28 cellular contexts compared by ENCODE assay signal in genomic region chr21:15669247-15669646, GRCh38.
DNase-seq lines count a peak whose midpoint lies in the region; ATAC-seq, FAIRE-seq and TF ChIP-seq lines count a peak whose summit lies in the region.
"Had no signal": no experiment of that assay in that cellular context is flagged by ENCODE, and none has a peak within 500 bp of the region (broad histone marks: within the 10 kb centered on the region; RNA-seq: fewer than 3 reads in every experiment).

No MANE protein-coding gene starts in this region.

- no peak overlapping the region for H2AFZ ChIP-seq in astrocyte (ENCODE audit: low read depth, low read length)

- no peaks in the 10 kb centered on the region for H3K79me2 ChIP-seq in astrocyte (ENCODE audit: insufficient read depth, low read length)

- FAIRE-seq in A549 (lab: Jason Lieb, UNC) (no peak), astrocyte (lab: Jason Lieb, UNC) (no peak)
- FAIRE-seq: A204.1, bronchial epithelial cell, D721Med, frontal cortex, GM18507, kidney had no signal

- H3K4me1 Mint-ChIP-seq in astrocyte (ENCODE audit: low read depth, unreplicated experiment), result no peaks in the 10 kb centered on the region
- H3K4me1 Mint-ChIP-seq: activated B cell treated with CpG ODN at 0.5 μM for 24 hours; activated CD4-positive, alpha-beta memory T cell treated with anti-CD3 and anti-CD28 coated beads, Interleukin-2, amount 10 ng/mL, durations not matched to agents 7 days and 5 days; CD14-positive monocyte had no signal

- intact Hi-C loops in stomach (cut with DNase I; ENCODE audit: low total_unique reads), result no loop called here
- intact Hi-C loops in vagina (cut with DNase I), result no loop called here
- intact Hi-C loops in testis (cut with DNase I; ENCODE audit: low total_unique reads), result no loop called here

- TF ChIP-seq EP300 in A549 (IDR thresholded peaks at IDR 0.05) (no peak), stomach (IDR thresholded peaks at IDR 0.05) (no peak)

- peaks cover 30% of the 10 kb centered on the region for H3K4me1 ChIP-seq in A549
- no peaks in the 10 kb centered on the region for H3K4me1 ChIP-seq in astrocyte (ENCODE audit: insufficient read depth, low read length)
- no peaks in the 10 kb centered on the region for H3K4me1 ChIP-seq in stomach
- H3K4me1 ChIP-seq in vagina, result no peaks in the 10 kb centered on the region
- no peaks in the 10 kb centered on the region for H3K4me1 ChIP-seq in testis
- H3K4me1 ChIP-seq: adrenal gland had no signal

- H3K27ac ChIP-seq in A549 (no peak overlapping the region), astrocyte (ENCODE audit: low read depth, low read length) (no peak overlapping the region), stomach (no peak overlapping the region), vagina (no peak overlapping the region), testis (no peak overlapping the region)
- H3K27ac ChIP-seq: adrenal gland, KMS-11 had no signal

- H3K36me3 ChIP-seq in astrocyte (ENCODE audit: insufficient read depth, low read length) (no peaks in the 10 kb centered on the region), stomach (no peaks in the 10 kb centered on the region), vagina (no peaks in the 10 kb centered on the region), testis (ENCODE audit: low read depth, missing control alignments) (no peaks in the 10 kb centered on the region)
- H3K36me3 ChIP-seq: adrenal gland had no signal

- no peaks in the 10 kb centered on the region for H3K36me3 Mint-ChIP-seq in astrocyte (ENCODE audit: low read depth, unreplicated experiment)
- H3K36me3 Mint-ChIP-seq: CD14-positive monocyte had no signal

- H3K27ac Mint-ChIP-seq in astrocyte (ENCODE audit: unreplicated experiment), result no peak overlapping the region
- H3K27ac Mint-ChIP-seq: activated B cell treated with CpG ODN at 0.5 μM for 24 hours; activated CD4-positive, alpha-beta memory T cell treated with anti-CD3 and anti-CD28 coated beads, Interleukin-2, amount 10 ng/mL, durations not matched to agents 7 days and 5 days; CD14-positive monocyte; stimulated activated naive CD8-positive, alpha-beta T cell treated with anti-CD3 and anti-CD28 coated beads, Interleukin-15, Interleukin-2, amounts not matched to agents 100 ng/mL and 50 ng/mL, for 24 hours had no signal

- TF ChIP-seq POLR2A in A549 (IDR thresholded peaks at IDR 0.05; ENCODE audit: low read length) (no peak), stomach (IDR thresholded peaks at IDR 0.05) (no peak), vagina (IDR thresholded peaks at IDR 0.05) (no peak), testis (IDR thresholded peaks at IDR 0.05) (no peak)

- DNase-seq in A549 (ENCODE audit: low read depth in 1 of 2, low spot score in 1 of 2), result no peak
- peak; percentile 10 for DNase-seq in GM03348 (ENCODE audit: low spot score)
- DNase-seq in astrocyte (ENCODE audit: low read depth), result peak; percentile 27
- peak; percentile 45 to 65 for DNase-seq in foreskin fibroblast
- DNase-seq in activated CD4-positive, alpha-beta T cell treated with anti-CD3 and anti-CD28 coated beads for 48 hours, result no peak
- no peak for DNase-seq in stomach
- no peak for DNase-seq in vagina (ENCODE audit: extremely low spot score in 2 of 2)
- DNase-seq in testis, result no peak
- DNase-seq: activated B cell treated with CpG ODN at 0.5 μM for 24 hours; activated CD4-positive, alpha-beta memory T cell treated with anti-CD3 and anti-CD28 coated beads, Interleukin-2, amount 10 ng/mL, durations not matched to agents 7 days and 5 days; activated effector memory CD4-positive, alpha-beta T cell treated with anti-CD3 and anti-CD28 coated beads, Interleukin-2, amount 50 U/mL, for 16 hours; activated T-cell treated with anti-CD3 and anti-CD28 coated beads for 4 hours; adrenal gland; H7; hypothalamus; kidney; NCI-H1694 treated with DMSO at 0.1 percent for 48 hours; NCI-H748 treated with DMSO at 0.1 percent for 48 hours; trophoblast cell had no signal

- TF ChIP-seq CTCF in A549 (IDR thresholded peaks at IDR 0.05) (no peak), astrocyte (IDR thresholded peaks at IDR 0.05; ENCODE audit: insufficient read depth, low read depth, low read length) (no peak), foreskin fibroblast (IDR thresholded peaks at IDR 0.05; ENCODE audit: low read depth, low read length) (no peak), stomach (IDR thresholded peaks at IDR 0.05) (no peak), vagina (IDR thresholded peaks at IDR 0.05) (no peak), testis (IDR thresholded peaks at IDR 0.05) (no peak)

- H3K9me3 ChIP-seq in A549 (no peaks in the 10 kb centered on the region), astrocyte (ENCODE audit: insufficient read depth, low read depth, low read length) (no peaks in the 10 kb centered on the region), stomach (no peaks in the 10 kb centered on the region), vagina (no peaks in the 10 kb centered on the region), testis (no peaks in the 10 kb centered on the region)
- H3K9me3 ChIP-seq: adrenal gland had no signal

- no peak for TF ChIP-seq RAD21 in A549 (conservative IDR thresholded peaks at IDR 0.05 in 1 of 2, IDR thresholded peaks at IDR 0.05 in 1 of 2)

- no peaks in the 10 kb centered on the region for H4K20me1 ChIP-seq in astrocyte (ENCODE audit: insufficient read depth, low read length)

- CTCF ChIA-PET in A549 (lab: Yijun Ruan, JAX), result no interaction called here

- H3K27me3 Mint-ChIP-seq in astrocyte (ENCODE audit: low read depth, unreplicated experiment), result no peaks in the 10 kb centered on the region
- H3K27me3 Mint-ChIP-seq: activated B cell treated with CpG ODN at 0.5 μM for 24 hours; activated CD4-positive, alpha-beta memory T cell treated with anti-CD3 and anti-CD28 coated beads, Interleukin-2, amount 10 ng/mL, durations not matched to agents 7 days and 5 days; stimulated activated naive CD8-positive, alpha-beta T cell treated with anti-CD3 and anti-CD28 coated beads, Interleukin-15, Interleukin-2, amounts not matched to agents 100 ng/mL and 50 ng/mL, for 24 hours had no signal

- no peak overlapping the region for H3K9ac ChIP-seq in astrocyte (ENCODE audit: low read length)
- H3K9ac ChIP-seq: KMS-11 had no signal

- ATAC-seq in A549, result no peak

- POLR2A ChIA-PET in A549 (lab: Yijun Ruan, JAX), result no interaction called here

- no peak overlapping the region for H3K4me3 Mint-ChIP-seq in astrocyte (ENCODE audit: unreplicated experiment)
- H3K4me3 Mint-ChIP-seq: activated B cell treated with CpG ODN at 0.5 μM for 24 hours; activated CD4-positive, alpha-beta memory T cell treated with anti-CD3 and anti-CD28 coated beads, Interleukin-2, amount 10 ng/mL, durations not matched to agents 7 days and 5 days; CD14-positive monocyte; stimulated activated naive CD8-positive, alpha-beta T cell treated with anti-CD3 and anti-CD28 coated beads, Interleukin-15, Interleukin-2, amounts not matched to agents 100 ng/mL and 50 ng/mL, for 24 hours had no signal

- 47% methylated on average over 2 of the region's 2 CpGs for WGBS in A549 (ENCODE audit: missing lambda C conversion rate)
- WGBS in stomach, 5 donors, result 25 to 38% (median 33%) methylated on average over 2 of the region's 2 CpGs
- 42 to 59% methylated on average over 2 of the region's 2 CpGs for WGBS in testis, 2 donors

- H3K4me2 ChIP-seq in A549 (0 out of 3 replicates have a peak overlapping the region, but pooled peaks have one; percentile 19), astrocyte (ENCODE audit: low read length) (no peak overlapping the region)
- H3K4me2 ChIP-seq: KMS-11 had no signal

- H3K4me3 ChIP-seq in A549, result no peak overlapping the region
- H3K4me3 ChIP-seq in astrocyte (ENCODE audit: insufficient read depth, low read depth, low read length), result no peak overlapping the region
- no peak overlapping the region for H3K4me3 ChIP-seq in foreskin fibroblast (ENCODE audit: low read depth in 1 of 2, low read length in 2 of 2)
- H3K4me3 ChIP-seq in stomach, result no peak overlapping the region
- no peak overlapping the region for H3K4me3 ChIP-seq in vagina
- no peak overlapping the region for H3K4me3 ChIP-seq in testis
- H3K4me3 ChIP-seq: adrenal gland, lung had no signal

- no peaks in the 10 kb centered on the region for H3K9me3 Mint-ChIP-seq in astrocyte (ENCODE audit: unreplicated experiment)
- H3K9me3 Mint-ChIP-seq: activated B cell treated with CpG ODN at 0.5 μM for 24 hours; activated CD4-positive, alpha-beta memory T cell treated with anti-CD3 and anti-CD28 coated beads, Interleukin-2, amount 10 ng/mL, durations not matched to agents 7 days and 5 days; stimulated activated naive CD8-positive, alpha-beta T cell treated with anti-CD3 and anti-CD28 coated beads, Interleukin-15, Interleukin-2, amounts not matched to agents 100 ng/mL and 50 ng/mL, for 24 hours had no signal

- H3K27me3 ChIP-seq in astrocyte (ENCODE audit: insufficient read depth, low read length), result no peaks in the 10 kb centered on the region
- no peaks in the 10 kb centered on the region for H3K27me3 ChIP-seq in stomach
- no peaks in the 10 kb centered on the region for H3K27me3 ChIP-seq in vagina
- no peaks in the 10 kb centered on the region for H3K27me3 ChIP-seq in testis
- H3K27me3 ChIP-seq: adrenal gland had no signal

TF ChIP-seq in A549, 52 proteins besides CTCF, POLR2A, EP300 and RAD21:
- TF ChIP-seq EHF (CRISPR knock-in tag; IDR thresholded peaks at IDR 0.05), result no peak
- TF ChIP-seq BHLHE40 (IDR thresholded peaks at IDR 0.05; ENCODE audit: low read depth, low read length), result no peak
- TF ChIP-seq NFE2L2 (conservative IDR thresholded peaks at IDR 0.05; ENCODE audit: low read length), result no peak
- TF ChIP-seq, protein P1, sequence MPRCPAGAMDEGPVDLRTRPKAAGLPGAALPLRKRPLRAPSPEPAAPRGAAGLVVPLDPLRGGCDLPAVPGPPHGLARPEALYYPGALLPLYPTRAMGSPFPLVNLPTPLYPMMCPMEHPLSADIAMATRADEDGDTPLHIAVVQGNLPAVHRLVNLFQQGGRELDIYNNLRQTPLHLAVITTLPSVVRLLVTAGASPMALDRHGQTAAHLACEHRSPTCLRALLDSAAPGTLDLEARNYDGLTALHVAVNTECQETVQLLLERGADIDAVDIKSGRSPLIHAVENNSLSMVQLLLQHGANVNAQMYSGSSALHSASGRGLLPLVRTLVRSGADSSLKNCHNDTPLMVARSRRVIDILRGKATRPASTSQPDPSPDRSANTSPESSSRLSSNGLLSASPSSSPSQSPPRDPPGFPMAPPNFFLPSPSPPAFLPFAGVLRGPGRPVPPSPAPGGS (IDR thresholded peaks at IDR 0.05), result no peak
- no peak for TF ChIP-seq PHF8 (IDR thresholded peaks at IDR 0.05; ENCODE audit: borderline replicate concordance, low read depth)
- TF ChIP-seq MAZ (IDR thresholded peaks at IDR 0.05; ENCODE audit: borderline replicate concordance, low read depth, low read length), result no peak
- no peak for TF ChIP-seq CEBPB (IDR thresholded peaks at IDR 0.05)
- no peak for TF ChIP-seq CBX8 (IDR thresholded peaks at IDR 0.05)
- TF ChIP-seq CHD2 (IDR thresholded peaks at IDR 0.05; ENCODE audit: low read length, partially characterized antibody), result no peak

Comparison
In these comparisons a context has a peak if more than half of its experiments do, and no peak if none do; other contexts are left out.
1. DNase-seq: peak in GM03348 (single experiment), astrocyte (single experiment) and foreskin fibroblast (2 of 2); none in A549 (0 of 2), activated CD4-positive, alpha-beta T cell treated with anti-CD3 and anti-CD28 coated beads for 48 hours (single experiment), stomach (single experiment), vagina (0 of 2) and testis (single experiment).